8 cellular contexts compared by ENCODE assay signal in the genomic region with DNA sequence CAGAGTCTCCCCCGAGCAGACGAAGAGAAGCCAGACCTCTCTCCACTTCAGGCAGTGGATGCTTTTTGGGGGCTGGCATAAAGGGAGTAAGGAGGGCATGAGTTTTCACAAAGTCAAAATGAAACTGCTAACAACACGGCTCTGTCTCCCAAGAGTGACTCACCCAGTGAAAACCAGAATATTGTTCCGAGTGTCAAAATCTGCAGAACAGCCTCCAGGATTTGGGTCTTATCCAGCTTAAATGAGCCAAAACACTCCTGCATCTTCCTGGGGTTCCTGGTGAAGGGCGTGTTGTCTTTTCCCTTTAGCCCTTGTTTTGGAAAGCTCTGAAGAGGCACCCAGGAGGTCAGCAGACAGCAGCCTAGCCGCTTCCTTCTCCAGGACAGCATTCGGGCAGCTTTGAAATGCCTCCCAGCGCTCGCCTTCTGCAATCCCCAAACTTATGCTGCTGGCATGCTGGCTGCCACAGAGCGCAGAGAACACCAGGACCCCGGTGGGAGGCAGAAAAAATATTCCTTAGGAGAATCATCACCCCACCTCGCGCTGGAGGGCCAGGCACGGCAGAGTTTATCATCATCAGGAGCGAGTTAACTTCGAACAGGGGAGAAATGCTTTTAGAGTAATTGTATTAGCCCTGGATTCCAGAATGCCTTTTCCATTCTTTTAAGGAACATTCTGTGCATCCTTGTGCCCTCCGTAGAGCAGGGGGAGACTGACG.
DNase-seq lines count a peak whose midpoint lies in the region; ATAC-seq lines count a peak whose summit lies in the region.

No MANE protein-coding gene starts in this region.

- peaks cover 8% of the 10 kb centered on the region for H3K36me3 Mint-ChIP-seq in T-helper 17 cell (ENCODE audit: low read depth)

- H3K4me3 ChIP-seq in skeletal muscle cell (ENCODE audit: low read depth, low read length): peak overlapping the region; percentile 17

- H3K4me3 Mint-ChIP-seq in T-helper 17 cell: no peak overlapping the region

- peaks cover 22% of the 10 kb centered on the region for H3K4me1 Mint-ChIP-seq in T-helper 17 cell

- peak overlapping the region; percentile 6 for H3K27ac Mint-ChIP-seq in T-helper 17 cell

- ATAC-seq in T-helper 17 cell: no peak
- no peak for ATAC-seq in HG03520 (IDR thresholded peaks at IDR 0.05; ENCODE audit: unreplicated experiment)
- ATAC-seq in GM21737 (IDR thresholded peaks at IDR 0.05; ENCODE audit: unreplicated experiment): no peak

- DNase-seq in GM03348 (ENCODE audit: low spot score) (peak; percentile 74), T-helper 17 cell (no peak), foreskin melanocyte (peak; percentile 71), skeletal muscle cell (ENCODE audit: low read depth) (peak; percentile 69), NCI-H2196 treated with DMSO at 0.1 percent for 48 hours (lab: John Stamatoyannopoulos, UW; ENCODE audit: unreplicated experiment) (no peak), NCI-H1930 (lab: John Stamatoyannopoulos, UW) (no peak)

- no peaks in the 10 kb centered on the region for H3K9me3 ChIP-seq in T-helper 17 cell (ENCODE audit: control insufficient read depth, low read length, poor library complexity, severe bottlenecking)

- peaks cover 25% of the 10 kb centered on the region for H3K27me3 Mint-ChIP-seq in T-helper 17 cell

Comparison
In these comparisons a context has a peak if more than half of its experiments do, and no peak if none do; other contexts are left out.
1. DNase-seq: peak in GM03348 (single experiment), foreskin melanocyte (single experiment) and skeletal muscle cell (single experiment); none in T-helper 17 cell (0 of 3), NCI-H2196 treated with DMSO at 0.1 percent for 48 hours (single experiment) and NCI-H1930 (0 of 2).